21 cellular contexts compared by ENCODE assay signal in genomic region chr1:212497553-212497952, GRCh38.
"Had no signal": no experiment of that assay in that cellular context is flagged by ENCODE, and none has a peak within 500 bp of the region (broad histone marks: within the 10 kb centered on the region; RNA-seq: fewer than 3 reads in every experiment).

No MANE protein-coding gene starts in this region.

- H3K9me3 Mint-ChIP-seq: nephron had no signal

- DNase-seq: dermis blood vessel endothelial cell; erythroblast; kidney; left cardiac atrium; left ventricle myocardium inferior; lower lobe of right lung; mesendoderm; naive B cell; psoas muscle; retina; stimulated activated CD4-positive, alpha-beta T cell treated with anti-CD3 and anti-CD28 coated beads, Interleukin-2, amount 100 ng/mL, for 24 hours; stimulated activated naive CD4-positive, alpha-beta T cell; stomach; substantia nigra; transverse colon had no signal

- H3K4me3 Mint-ChIP-seq: naive B cell, nephron had no signal

- H3K27ac ChIP-seq: foreskin keratinocyte, left ventricle myocardium inferior, lower lobe of right lung, parathyroid adenoma, psoas muscle, sigmoid colon, skin epidermis, stomach, thoracic aorta, transverse colon had no signal

- H3K9ac ChIP-seq: parathyroid adenoma had no signal

- H3K9me3 ChIP-seq: left ventricle myocardium inferior, lower lobe of right lung, psoas muscle, sigmoid colon, stomach, thoracic aorta, transverse colon had no signal

- H3K4me1 ChIP-seq: foreskin keratinocyte, parathyroid adenoma, psoas muscle, sigmoid colon, stomach, transverse colon had no signal

- ATAC-seq: psoas muscle had no signal

- H3K27ac Mint-ChIP-seq: nephron had no signal

- H2AFZ ChIP-seq: parathyroid adenoma had no signal

- H3K4me3 ChIP-seq: left ventricle myocardium inferior, lower lobe of right lung, psoas muscle, sigmoid colon, skin epidermis, stomach, thoracic aorta, transverse colon had no signal

- H3K27me3 ChIP-seq: foreskin keratinocyte, sigmoid colon, stomach, transverse colon had no signal

- H3K36me3 Mint-ChIP-seq: naive B cell had no signal

- H3K36me3 ChIP-seq: left ventricle myocardium inferior, lower lobe of right lung, sigmoid colon, stomach, thoracic aorta, transverse colon had no signal

- H3K79me2 ChIP-seq: parathyroid adenoma had no signal
